Comparison of ENCODE assay signal across 25 cellular contexts in the genomic region with DNA sequence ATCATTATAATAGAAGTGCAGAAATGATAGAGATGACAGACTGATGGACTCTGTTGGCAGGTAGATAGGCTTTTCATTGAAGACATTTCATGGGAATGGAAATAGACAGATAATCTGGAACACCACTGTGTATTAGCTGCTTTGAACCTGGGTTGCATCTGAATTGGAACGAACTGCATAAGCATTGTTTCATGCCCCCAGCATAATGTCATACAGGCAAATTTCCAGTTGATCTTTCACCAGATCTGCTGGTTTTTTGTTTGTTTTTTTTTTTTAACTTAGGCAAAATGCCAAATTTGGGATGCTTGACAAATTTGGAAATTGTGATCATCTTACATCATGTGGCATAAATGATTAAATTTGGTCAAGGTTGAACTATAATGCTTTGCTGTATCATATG.
"Had no signal": no experiment of that assay in that cellular context is flagged by ENCODE, and none has a peak within 500 bp of the region (broad histone marks: within the 10 kb centered on the region; RNA-seq: fewer than 3 reads in every experiment).

No MANE protein-coding gene starts in this region.

- DNase-seq: colonic mucosa; effector memory CD4-positive, alpha-beta T cell; erythroblast; esophagus squamous epithelium; foreskin melanocyte; glutamatergic neuron; heart right ventricle; hippocampal formation; left cardiac atrium; left ventricle myocardium inferior; mucosa of descending colon; naive B cell; sigmoid colon; stimulated activated CD4-positive, alpha-beta T cell treated with anti-CD3 and anti-CD28 coated beads, Interleukin-2, amount 100 ng/mL, for 24 hours; stimulated activated CD4-positive, alpha-beta T cell treated with anti-CD3 and anti-CD28 coated beads, Interleukin-4, amount 100 ng/mL, for 24 hours; stimulated activated naive CD4-positive, alpha-beta T cell treated with Interleukin-2 at 50 U/mL for 16 hours; stomach; thyroid gland; trophoblast cell had no signal

- H3K4me1 Mint-ChIP-seq: neural progenitor cell had no signal

- H3K36me3 Mint-ChIP-seq: mesothelial cell of epicardium, neural progenitor cell had no signal

- H3K9me3 Mint-ChIP-seq: dendritic cell treated with granulocyte-macrophage colony-stimulating factor and Interleukin-4, amounts not matched to agents 40 ng/mL and 50 ng/mL, for 4 days; memory B cell; mesothelial cell of epicardium; naive B cell; neural progenitor cell; stimulated activated effector memory CD8-positive, alpha-beta T cell treated with anti-CD3 and anti-CD28 coated beads, Interleukin-12 subunit alpha, Interleukin-12 subunit beta, amount 100 ng/mL, for 72 hours had no signal

- H3K27ac Mint-ChIP-seq: dendritic cell treated with granulocyte-macrophage colony-stimulating factor and Interleukin-4, amounts not matched to agents 40 ng/mL and 50 ng/mL, for 4 days; memory B cell; mesothelial cell of epicardium; neural progenitor cell; stimulated activated effector memory CD8-positive, alpha-beta T cell treated with anti-CD3 and anti-CD28 coated beads, Interleukin-12 subunit alpha, Interleukin-12 subunit beta, amount 100 ng/mL, for 72 hours had no signal

- H3K27me3 Mint-ChIP-seq: dendritic cell treated with granulocyte-macrophage colony-stimulating factor and Interleukin-4, amounts not matched to agents 40 ng/mL and 50 ng/mL, for 4 days; memory B cell; naive B cell; natural killer cell treated with Interleukin-12 subunit alpha and Interleukin-12 subunit beta and Interleukin-15 and Interleukin-18, amount 100 ng/mL, for 72 hours had no signal

- ATAC-seq: heart right ventricle; left cardiac atrium; mucosa of descending colon; natural killer cell treated with Interleukin-12 subunit alpha and Interleukin-12 subunit beta and Interleukin-15 and Interleukin-18, amount 100 ng/mL, for 72 hours; stimulated activated effector memory CD8-positive, alpha-beta T cell treated with anti-CD3 and anti-CD28 coated beads, Interleukin-12 subunit alpha, Interleukin-12 subunit beta, amount 100 ng/mL, for 72 hours had no signal

- H3K4me3 Mint-ChIP-seq: dendritic cell treated with granulocyte-macrophage colony-stimulating factor and Interleukin-4, amounts not matched to agents 40 ng/mL and 50 ng/mL, for 4 days; memory B cell; mesothelial cell of epicardium; naive B cell; natural killer cell treated with Interleukin-12 subunit alpha and Interleukin-12 subunit beta and Interleukin-15 and Interleukin-18, amount 100 ng/mL, for 72 hours; neural progenitor cell; stimulated activated effector memory CD8-positive, alpha-beta T cell treated with anti-CD3 and anti-CD28 coated beads, Interleukin-12 subunit alpha, Interleukin-12 subunit beta, amount 100 ng/mL, for 72 hours had no signal
